Comparison of ENCODE assay signal across 8 cellular contexts in the genomic region with DNA sequence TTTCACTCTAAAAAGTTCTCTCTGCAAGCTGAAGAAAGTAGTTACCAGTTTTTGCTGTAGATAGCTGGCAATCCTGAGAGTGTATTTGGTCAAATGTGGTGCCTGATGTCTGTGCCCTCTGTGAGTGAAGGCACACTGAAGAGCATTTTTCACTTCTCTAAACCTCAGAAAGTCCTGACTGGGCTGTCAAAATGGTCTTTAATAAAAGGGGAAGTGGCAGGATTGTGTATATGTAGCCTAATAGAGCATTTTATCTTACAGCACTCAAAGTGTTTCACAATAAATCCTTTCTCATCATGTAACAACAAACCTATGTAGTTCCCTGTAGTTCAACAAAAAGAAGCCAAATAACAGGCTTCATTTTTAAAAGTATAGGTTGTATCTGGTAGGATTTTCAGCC.
DNase-seq lines count a peak whose midpoint lies in the region; ATAC-seq lines count a peak whose summit lies in the region.

No MANE protein-coding gene starts in this region.

- intact Hi-C loops in sciatic nerve (cut with DNase I): no loop called here

- peak; percentile 92 for ATAC-seq in HG02938 (IDR thresholded peaks at IDR 0.05; ENCODE audit: unreplicated experiment)
- ATAC-seq in sciatic nerve: peak; percentile 59

- in situ Hi-C loops in G401 (cut with HindIII; ENCODE audit: low sequenced_read_pairs): no loop called here

- DNase-seq in DMS 273 (lab: John Stamatoyannopoulos, UW; ENCODE audit: unreplicated experiment) (peak; percentile 18), DMS 273 treated with DMSO at 0.1 percent for 48 hours (lab: John Stamatoyannopoulos, UW) (no peak), NOMO-1 treated with DMSO at 0.1 percent for 48 hours (lab: John Stamatoyannopoulos, UW; ENCODE audit: unreplicated experiment) (peak; percentile 99), sciatic nerve (ENCODE audit: low spot score) (no peak), NCI-H510A (lab: John Stamatoyannopoulos, UW) (no peak), G401 (ENCODE audit: low spot score) (no peak), HK-2 (ENCODE audit: unreplicated experiment) (no peak)

Comparison
In these comparisons a context has a peak if more than half of its experiments do, and no peak if none do; other contexts are left out.
1. DNase-seq: peak in DMS 273 (single experiment) and NOMO-1 treated with DMSO at 0.1 percent for 48 hours (single experiment); none in DMS 273 treated with DMSO at 0.1 percent for 48 hours (single experiment), sciatic nerve (single experiment), NCI-H510A (single experiment), G401 (single experiment) and HK-2 (single experiment).